Comparison of ENCODE assay signal across 21 cellular contexts in genomic region chr4:106982711-106983211, GRCh38. TPM values are rescaled to one million over a fixed set of nuclear protein-coding genes. Genes with fewer than 3 reads are reported as not detected.
DNase-seq lines count a peak whose midpoint lies in the region; ATAC-seq and TF ChIP-seq lines count a peak whose summit lies in the region.
"Had no signal": no experiment of that assay in that cellular context is flagged by ENCODE, and none has a peak within 500 bp of the region (broad histone marks: within the 10 kb centered on the region; RNA-seq: fewer than 3 reads in every experiment).

No MANE protein-coding gene starts in this region.

- H4K91ac ChIP-seq in H9 (ENCODE audit: insufficient read length, low read depth, low read length), result no peak overlapping the region

- no peaks in the 10 kb centered on the region for H3K9me3 Mint-ChIP-seq in activated CD4-positive, alpha-beta T cell treated with anti-CD3 and anti-CD28 coated beads for 36 hours (ENCODE audit: low read depth)
- H3K9me3 Mint-ChIP-seq in activated CD4-positive, alpha-beta T cell treated with anti-CD3 and anti-CD28 coated beads, Interleukin-2, amount 10 ng/mL, durations not matched to agents 24 days and 14 days, result no peaks in the 10 kb centered on the region
- H3K9me3 Mint-ChIP-seq in H9, result peaks cover 3 to 13% of the 10 kb centered on the region in 2 experiments
- H3K9me3 Mint-ChIP-seq in central memory CD8-positive, alpha-beta T cell, result peaks cover 9% of the 10 kb centered on the region

- CTCF ChIA-PET in activated CD4-positive, alpha-beta T cell treated with anti-CD3 and anti-CD28 coated beads for 36 hours (lab: Charles Lee), result no interaction called here

- H3K4me3 ChIP-seq in smooth muscle cell, result no peak overlapping the region
- no peak overlapping the region for H3K4me3 ChIP-seq in osteoblast (ENCODE audit: insufficient read depth, low read length)
- H3K4me3 ChIP-seq: A549, BLaER1, GM23248 had no signal

- WGBS in H9 (ENCODE audit: extremely low coverage, insufficient read length, low lambda C conversion rate), result no CpG with 5 or more reads among the region's 1 CpG
- WGBS in smooth muscle cell (ENCODE audit: low lambda C conversion rate), result 96% methylated on average over 1 of the region's 1 CpG

- no peak overlapping the region for H4K5ac ChIP-seq in H9 (ENCODE audit: insufficient read length, low read depth, low read length)

- H3K9ac ChIP-seq in H9 (ENCODE audit: extremely low read depth, insufficient read length, low read length), result no peak overlapping the region
- no peak overlapping the region for H3K9ac ChIP-seq in smooth muscle cell (ENCODE audit: low read depth)
- H3K9ac ChIP-seq: BLaER1, GM23248, KMS-11 had no signal

- H3K23me2 ChIP-seq in H9 (ENCODE audit: insufficient read length, low read depth, low read length, poor library complexity, severe bottlenecking), result no peaks in the 10 kb centered on the region

- peak overlapping the region; percentile 17 for H3K27ac Mint-ChIP-seq in activated CD4-positive, alpha-beta T cell treated with anti-CD3 and anti-CD28 coated beads for 36 hours
- H3K27ac Mint-ChIP-seq in activated CD4-positive, alpha-beta T cell treated with anti-CD3 and anti-CD28 coated beads, Interleukin-2, amount 10 ng/mL, durations not matched to agents 24 days and 14 days, result no peak overlapping the region
- peak overlapping the region in 2 of 3 experiments; percentile 53 to 77; a peak in 2 of 7 replicates for H3K27ac Mint-ChIP-seq in H9
- peak overlapping the region; percentile 11 for H3K27ac Mint-ChIP-seq in central memory CD8-positive, alpha-beta T cell (ENCODE audit: low read depth)
- H3K27ac Mint-ChIP-seq: CD14-positive monocyte had no signal

- H4K20me1 ChIP-seq in H9 (ENCODE audit: control insufficient read depth, insufficient read depth, insufficient read length), result no peaks in the 10 kb centered on the region
- peaks cover 100% of the 10 kb centered on the region for H4K20me1 ChIP-seq in smooth muscle cell (ENCODE audit: low read depth)
- H4K20me1 ChIP-seq in osteoblast (ENCODE audit: insufficient read depth, low read length), result no peaks in the 10 kb centered on the region
- H4K20me1 ChIP-seq: BLaER1 had no signal

- H2AFZ ChIP-seq in H9 (ENCODE audit: low read length) (no peak overlapping the region), smooth muscle cell (ENCODE audit: low read depth) (no peak overlapping the region), osteoblast (ENCODE audit: low read length) (no peak overlapping the region)
- H2AFZ ChIP-seq: GM23248 had no signal

- no peak overlapping the region for H2BK120ac ChIP-seq in H9 (ENCODE audit: low read depth, low read length, poor library complexity, severe bottlenecking)

- H3K4me3 Mint-ChIP-seq in activated CD4-positive, alpha-beta T cell treated with anti-CD3 and anti-CD28 coated beads for 36 hours, result no peak overlapping the region
- H3K4me3 Mint-ChIP-seq in activated CD4-positive, alpha-beta T cell treated with anti-CD3 and anti-CD28 coated beads, Interleukin-2, amount 10 ng/mL, durations not matched to agents 24 days and 14 days, result no peak overlapping the region
- H3K4me3 Mint-ChIP-seq in H9, result no peak overlapping the region
- H3K4me3 Mint-ChIP-seq in central memory CD8-positive, alpha-beta T cell, result no peak overlapping the region
- H3K4me3 Mint-ChIP-seq: CD14-positive monocyte; CD8-positive, alpha-beta memory T cell had no signal

- H3K14ac ChIP-seq in H9 (ENCODE audit: insufficient read depth, low read length), result no peak overlapping the region

- H3K9me3 ChIP-seq in H9 (ENCODE audit: control insufficient read depth, low read depth, low read length) (no peaks in the 10 kb centered on the region), smooth muscle cell (replicated peaks; ENCODE audit: low read depth) (no peaks in the 10 kb centered on the region), osteoblast (ENCODE audit: low read depth, low read length) (no peaks in the 10 kb centered on the region)
- H3K9me3 ChIP-seq: A549, BLaER1, Caco-2 had no signal

- H2BK5ac ChIP-seq in H9 (ENCODE audit: insufficient read length, low read length), result no peak overlapping the region

- H3K4me1 ChIP-seq in H9 (ENCODE audit: insufficient read depth, low read length) (no peaks in the 10 kb centered on the region; the same call in 1 of the 2 replicates), smooth muscle cell (ENCODE audit: low read depth) (peaks cover 17% of the 10 kb centered on the region), osteoblast (ENCODE audit: insufficient read depth, low read length) (no peaks in the 10 kb centered on the region)
- H3K4me1 ChIP-seq: A549, BLaER1, Caco-2 had no signal

- no peak for TF ChIP-seq CTCF in H9 (conservative IDR thresholded peaks at IDR 0.05)
- no peak for TF ChIP-seq CTCF in smooth muscle cell (IDR thresholded peaks at IDR 0.05; ENCODE audit: borderline replicate concordance, insufficient read depth, poor library complexity, severe bottlenecking)
- no peak for TF ChIP-seq CTCF in osteoblast (IDR thresholded peaks at IDR 0.05; ENCODE audit: extremely low read depth, low read depth, low read length)

- no peak overlapping the region for H3K27ac ChIP-seq in H9 (ENCODE audit: insufficient read length, low read depth, low read length)
- peak overlapping the region; percentile 1 for H3K27ac ChIP-seq in smooth muscle cell (ENCODE audit: low read depth)
- H3K27ac ChIP-seq in osteoblast (ENCODE audit: low read depth, low read length), result no peak overlapping the region
- H3K27ac ChIP-seq: 22Rv1, A549, BLaER1, GM23248, KMS-11 had no signal

- H3K4ac ChIP-seq in H9 (ENCODE audit: low read depth, low read length), result no peak overlapping the region

- no peaks in the 10 kb centered on the region for H3K79me2 ChIP-seq in H9 (ENCODE audit: insufficient read depth, low read length)
- peaks cover 41% of the 10 kb centered on the region for H3K79me2 ChIP-seq in smooth muscle cell (ENCODE audit: low read depth)
- H3K79me2 ChIP-seq in osteoblast (ENCODE audit: insufficient read depth, low read length), result no peaks in the 10 kb centered on the region

- no peak for ATAC-seq in activated CD4-positive, alpha-beta T cell treated with anti-CD3 and anti-CD28 coated beads for 36 hours
- ATAC-seq in central memory CD8-positive, alpha-beta T cell (replicated peaks; ENCODE audit: extremely low read depth, poor library complexity, severe bottlenecking), result no peak
- no peak for ATAC-seq in GM18873 (IDR thresholded peaks at IDR 0.05; ENCODE audit: low FRiP score, unreplicated experiment)
- ATAC-seq: A549 had no signal

- H4K8ac ChIP-seq in H9 (replicated peaks; ENCODE audit: insufficient read length, low read depth, low read length), result no peak overlapping the region

- H3F3A ChIP-seq in smooth muscle cell (ENCODE audit: low read depth), result no peaks in the 10 kb centered on the region

- H3K4me1 Mint-ChIP-seq in activated CD4-positive, alpha-beta T cell treated with anti-CD3 and anti-CD28 coated beads for 36 hours, result no peaks in the 10 kb centered on the region
- no peaks in the 10 kb centered on the region for H3K4me1 Mint-ChIP-seq in activated CD4-positive, alpha-beta T cell treated with anti-CD3 and anti-CD28 coated beads, Interleukin-2, amount 10 ng/mL, durations not matched to agents 24 days and 14 days
- peaks cover 49 to 51% of the 10 kb centered on the region in 2 experiments for H3K4me1 Mint-ChIP-seq in H9
- H3K4me1 Mint-ChIP-seq in central memory CD8-positive, alpha-beta T cell, result no peaks in the 10 kb centered on the region
- H3K4me1 Mint-ChIP-seq: CD14-positive monocyte; CD8-positive, alpha-beta memory T cell had no signal

- H2BK12ac ChIP-seq in H9 (ENCODE audit: insufficient read length, low read depth, low read length), result no peak overlapping the region

- POLR2A ChIA-PET in activated CD4-positive, alpha-beta T cell treated with anti-CD3 and anti-CD28 coated beads for 36 hours (lab: Charles Lee), result no interaction called here

- H3K4me2 ChIP-seq in H9 (ENCODE audit: insufficient read depth, insufficient read length, low read length) (no peak overlapping the region), smooth muscle cell (peak overlapping the region; percentile 1), osteoblast (ENCODE audit: insufficient read depth, low read length) (no peak overlapping the region)
- H3K4me2 ChIP-seq: A549, BLaER1, KMS-11 had no signal

- no peak overlapping the region for H3K18ac ChIP-seq in H9 (ENCODE audit: insufficient read length, low read depth, low read length)

- no peak overlapping the region for H2BK15ac ChIP-seq in H9 (ENCODE audit: low read depth, low read length)

- no peak overlapping the region for H3T11ph ChIP-seq in H9 (ENCODE audit: low read length)

- H3K36me3 ChIP-seq in smooth muscle cell (ENCODE audit: low read depth) (peaks cover 2% of the 10 kb centered on the region), osteoblast (ENCODE audit: insufficient read depth, low read length) (no peaks in the 10 kb centered on the region)
- H3K36me3 ChIP-seq: BLaER1 had no signal

- DNase-seq in activated CD4-positive, alpha-beta T cell treated with anti-CD3 and anti-CD28 coated beads for 36 hours, result no peak
- DNase-seq in activated CD4-positive, alpha-beta T cell treated with anti-CD3 and anti-CD28 coated beads, Interleukin-2, amount 10 ng/mL, durations not matched to agents 24 days and 14 days, result no peak
- DNase-seq in H9 (no peak), smooth muscle cell (lab: John Stamatoyannopoulos, UW; ENCODE audit: unreplicated experiment) (no peak), osteoblast (ENCODE audit: insufficient read length, low spot score, missing footprints) (no peak)
- no peak for DNase-seq in central memory CD8-positive, alpha-beta T cell (ENCODE audit: low spot score in 2 of 2)
- no peak for DNase-seq in stimulated activated CD4-positive, alpha-beta T cell treated with anti-CD3 and anti-CD28 coated beads, Interleukin-2, amount 100 ng/mL, for 24 hours
- DNase-seq: AML-193; Caco-2; CD8-positive, alpha-beta memory T cell; DMS79; GDM1; GM23248; H7 had no signal

- no peaks in the 10 kb centered on the region for H3K79me1 ChIP-seq in H9 (ENCODE audit: insufficient read depth, low read depth, low read length, poor library complexity, severe bottlenecking)

- H3K27me3 Mint-ChIP-seq in activated CD4-positive, alpha-beta T cell treated with anti-CD3 and anti-CD28 coated beads for 36 hours, result peaks cover 4% of the 10 kb centered on the region
- no peaks in the 10 kb centered on the region for H3K27me3 Mint-ChIP-seq in activated CD4-positive, alpha-beta T cell treated with anti-CD3 and anti-CD28 coated beads, Interleukin-2, amount 10 ng/mL, durations not matched to agents 24 days and 14 days
- no peaks in the 10 kb centered on the region for H3K27me3 Mint-ChIP-seq in H9 (ENCODE audit: low read depth)
- no peaks in the 10 kb centered on the region for H3K27me3 Mint-ChIP-seq in central memory CD8-positive, alpha-beta T cell
- H3K27me3 Mint-ChIP-seq: CD8-positive, alpha-beta memory T cell had no signal

- H2AK5ac ChIP-seq in H9 (ENCODE audit: insufficient read length, low read length), result no peak overlapping the region

- no peaks in the 10 kb centered on the region for H3K36me3 Mint-ChIP-seq in activated CD4-positive, alpha-beta T cell treated with anti-CD3 and anti-CD28 coated beads for 36 hours (ENCODE audit: low read depth)
- H3K36me3 Mint-ChIP-seq in activated CD4-positive, alpha-beta T cell treated with anti-CD3 and anti-CD28 coated beads, Interleukin-2, amount 10 ng/mL, durations not matched to agents 24 days and 14 days (ENCODE audit: low read depth), result no peaks in the 10 kb centered on the region
- H3K36me3 Mint-ChIP-seq in H9 (ENCODE audit: insufficient read depth in 1 of 3, low read depth in 3 of 3), result peaks cover 1 to 31% (median 11%) of the 10 kb centered on the region in 3 experiments; a peak in 6 of 7 replicates
- no peaks in the 10 kb centered on the region for H3K36me3 Mint-ChIP-seq in central memory CD8-positive, alpha-beta T cell (ENCODE audit: insufficient read depth)
- H3K36me3 Mint-ChIP-seq: CD14-positive monocyte; CD8-positive, alpha-beta memory T cell had no signal

- H3K56ac ChIP-seq in H9 (ENCODE audit: insufficient read length, low read depth, low read length), result no peak overlapping the region

- no peak overlapping the region for H2BK20ac ChIP-seq in H9 (ENCODE audit: low read depth, low read length, poor library complexity, severe bottlenecking)

- no peaks in the 10 kb centered on the region for H3K27me3 ChIP-seq in H9 (ENCODE audit: insufficient read depth, low read length)
- no peaks in the 10 kb centered on the region for H3K27me3 ChIP-seq in smooth muscle cell (ENCODE audit: low read depth)
- no peaks in the 10 kb centered on the region for H3K27me3 ChIP-seq in osteoblast (ENCODE audit: insufficient read depth, low read length)
- H3K27me3 ChIP-seq: BLaER1 had no signal

- intact Hi-C loops in activated CD4-positive, alpha-beta T cell treated with anti-CD3 and anti-CD28 coated beads for 36 hours (cut with DNase I, micrococcal nuclease), result no loop called here
- intact Hi-C loops in activated CD4-positive, alpha-beta T cell treated with anti-CD3 and anti-CD28 coated beads, Interleukin-2, amount 10 ng/mL, durations not matched to agents 24 days and 14 days (cut with micrococcal nuclease), result no loop called here

- H3K23ac ChIP-seq in H9 (ENCODE audit: insufficient read length, low read depth, low read length), result no peak overlapping the region

RNA-seq across cellular contexts. Expression of gene DKK2, which starts 53.4 kb away (rescaled TPM):
- total RNA-seq in activated CD4-positive, alpha-beta T cell treated with anti-CD3 and anti-CD28 coated beads for 36 hours, result not detected
- total RNA-seq in activated CD4-positive, alpha-beta T cell treated with anti-CD3 and anti-CD28 coated beads, Interleukin-2, amount 10 ng/mL, durations not matched to agents 24 days and 14 days, result not detected in 2 replicates
- total RNA-seq in H9 (2021) (0.11 TPM in 1 of 2 replicates, not detected in the other), smooth muscle cell (555 and 597 TPM in 2 replicates), osteoblast (under 0.01 TPM in 1 of 2 replicates, not detected in the other)
- polyA plus RNA-seq in smooth muscle cell, result 198 and 325 TPM in 2 replicates
- total RNA-seq: Caco-2, H7, HT-29 had no signal
- polyA plus RNA-seq: A549, CD14-positive monocyte had no signal

Comparison
In these comparisons a context has a peak if more than half of its experiments do, and no peak if none do; other contexts are left out.
1. RNA of gene DKK2, which starts 53.4 kb away (total RNA-seq): 555 to 597 TPM in smooth muscle cell; 0.11 TPM in H9, not detected in activated CD4-positive, alpha-beta T cell treated with anti-CD3 and anti-CD28 coated beads, Interleukin-2, amount 10 ng/mL, durations not matched to agents 24 days and 14 days, not detected in activated CD4-positive, alpha-beta T cell treated with anti-CD3 and anti-CD28 coated beads for 36 hours and under 0.01 TPM in osteoblast; every median in the first group is over 100 times any median in the second.